1 cellular context compared by ENCODE assay signal in genomic region chr4:77175201-77175610, GRCh38.
TF ChIP-seq lines count a peak whose summit lies in the region.

No MANE protein-coding gene starts in this region.

TF ChIP-seq in H1, 55 proteins besides CTCF, POLR2A, EP300 and RAD21 (continued from another document):
- TF ChIP-seq TAF7 (optimal IDR thresholded peaks at IDR 0.05; ENCODE audit: borderline replicate concordance, low read depth, low read length) (no peak), TEAD4 (IDR thresholded peaks at IDR 0.05; ENCODE audit: low read depth, low read length) (0 out of 2 replicates have a peak, but pooled peaks have one; percentile 48), SUZ12 (IDR thresholded peaks at IDR 0.05; ENCODE audit: low read length) (no peak), ATF2 (IDR thresholded peaks at IDR 0.05; ENCODE audit: low read length) (0 out of 2 replicates have a peak, but pooled peaks have one; percentile 45)
- TF ChIP-seq, protein P1, sequence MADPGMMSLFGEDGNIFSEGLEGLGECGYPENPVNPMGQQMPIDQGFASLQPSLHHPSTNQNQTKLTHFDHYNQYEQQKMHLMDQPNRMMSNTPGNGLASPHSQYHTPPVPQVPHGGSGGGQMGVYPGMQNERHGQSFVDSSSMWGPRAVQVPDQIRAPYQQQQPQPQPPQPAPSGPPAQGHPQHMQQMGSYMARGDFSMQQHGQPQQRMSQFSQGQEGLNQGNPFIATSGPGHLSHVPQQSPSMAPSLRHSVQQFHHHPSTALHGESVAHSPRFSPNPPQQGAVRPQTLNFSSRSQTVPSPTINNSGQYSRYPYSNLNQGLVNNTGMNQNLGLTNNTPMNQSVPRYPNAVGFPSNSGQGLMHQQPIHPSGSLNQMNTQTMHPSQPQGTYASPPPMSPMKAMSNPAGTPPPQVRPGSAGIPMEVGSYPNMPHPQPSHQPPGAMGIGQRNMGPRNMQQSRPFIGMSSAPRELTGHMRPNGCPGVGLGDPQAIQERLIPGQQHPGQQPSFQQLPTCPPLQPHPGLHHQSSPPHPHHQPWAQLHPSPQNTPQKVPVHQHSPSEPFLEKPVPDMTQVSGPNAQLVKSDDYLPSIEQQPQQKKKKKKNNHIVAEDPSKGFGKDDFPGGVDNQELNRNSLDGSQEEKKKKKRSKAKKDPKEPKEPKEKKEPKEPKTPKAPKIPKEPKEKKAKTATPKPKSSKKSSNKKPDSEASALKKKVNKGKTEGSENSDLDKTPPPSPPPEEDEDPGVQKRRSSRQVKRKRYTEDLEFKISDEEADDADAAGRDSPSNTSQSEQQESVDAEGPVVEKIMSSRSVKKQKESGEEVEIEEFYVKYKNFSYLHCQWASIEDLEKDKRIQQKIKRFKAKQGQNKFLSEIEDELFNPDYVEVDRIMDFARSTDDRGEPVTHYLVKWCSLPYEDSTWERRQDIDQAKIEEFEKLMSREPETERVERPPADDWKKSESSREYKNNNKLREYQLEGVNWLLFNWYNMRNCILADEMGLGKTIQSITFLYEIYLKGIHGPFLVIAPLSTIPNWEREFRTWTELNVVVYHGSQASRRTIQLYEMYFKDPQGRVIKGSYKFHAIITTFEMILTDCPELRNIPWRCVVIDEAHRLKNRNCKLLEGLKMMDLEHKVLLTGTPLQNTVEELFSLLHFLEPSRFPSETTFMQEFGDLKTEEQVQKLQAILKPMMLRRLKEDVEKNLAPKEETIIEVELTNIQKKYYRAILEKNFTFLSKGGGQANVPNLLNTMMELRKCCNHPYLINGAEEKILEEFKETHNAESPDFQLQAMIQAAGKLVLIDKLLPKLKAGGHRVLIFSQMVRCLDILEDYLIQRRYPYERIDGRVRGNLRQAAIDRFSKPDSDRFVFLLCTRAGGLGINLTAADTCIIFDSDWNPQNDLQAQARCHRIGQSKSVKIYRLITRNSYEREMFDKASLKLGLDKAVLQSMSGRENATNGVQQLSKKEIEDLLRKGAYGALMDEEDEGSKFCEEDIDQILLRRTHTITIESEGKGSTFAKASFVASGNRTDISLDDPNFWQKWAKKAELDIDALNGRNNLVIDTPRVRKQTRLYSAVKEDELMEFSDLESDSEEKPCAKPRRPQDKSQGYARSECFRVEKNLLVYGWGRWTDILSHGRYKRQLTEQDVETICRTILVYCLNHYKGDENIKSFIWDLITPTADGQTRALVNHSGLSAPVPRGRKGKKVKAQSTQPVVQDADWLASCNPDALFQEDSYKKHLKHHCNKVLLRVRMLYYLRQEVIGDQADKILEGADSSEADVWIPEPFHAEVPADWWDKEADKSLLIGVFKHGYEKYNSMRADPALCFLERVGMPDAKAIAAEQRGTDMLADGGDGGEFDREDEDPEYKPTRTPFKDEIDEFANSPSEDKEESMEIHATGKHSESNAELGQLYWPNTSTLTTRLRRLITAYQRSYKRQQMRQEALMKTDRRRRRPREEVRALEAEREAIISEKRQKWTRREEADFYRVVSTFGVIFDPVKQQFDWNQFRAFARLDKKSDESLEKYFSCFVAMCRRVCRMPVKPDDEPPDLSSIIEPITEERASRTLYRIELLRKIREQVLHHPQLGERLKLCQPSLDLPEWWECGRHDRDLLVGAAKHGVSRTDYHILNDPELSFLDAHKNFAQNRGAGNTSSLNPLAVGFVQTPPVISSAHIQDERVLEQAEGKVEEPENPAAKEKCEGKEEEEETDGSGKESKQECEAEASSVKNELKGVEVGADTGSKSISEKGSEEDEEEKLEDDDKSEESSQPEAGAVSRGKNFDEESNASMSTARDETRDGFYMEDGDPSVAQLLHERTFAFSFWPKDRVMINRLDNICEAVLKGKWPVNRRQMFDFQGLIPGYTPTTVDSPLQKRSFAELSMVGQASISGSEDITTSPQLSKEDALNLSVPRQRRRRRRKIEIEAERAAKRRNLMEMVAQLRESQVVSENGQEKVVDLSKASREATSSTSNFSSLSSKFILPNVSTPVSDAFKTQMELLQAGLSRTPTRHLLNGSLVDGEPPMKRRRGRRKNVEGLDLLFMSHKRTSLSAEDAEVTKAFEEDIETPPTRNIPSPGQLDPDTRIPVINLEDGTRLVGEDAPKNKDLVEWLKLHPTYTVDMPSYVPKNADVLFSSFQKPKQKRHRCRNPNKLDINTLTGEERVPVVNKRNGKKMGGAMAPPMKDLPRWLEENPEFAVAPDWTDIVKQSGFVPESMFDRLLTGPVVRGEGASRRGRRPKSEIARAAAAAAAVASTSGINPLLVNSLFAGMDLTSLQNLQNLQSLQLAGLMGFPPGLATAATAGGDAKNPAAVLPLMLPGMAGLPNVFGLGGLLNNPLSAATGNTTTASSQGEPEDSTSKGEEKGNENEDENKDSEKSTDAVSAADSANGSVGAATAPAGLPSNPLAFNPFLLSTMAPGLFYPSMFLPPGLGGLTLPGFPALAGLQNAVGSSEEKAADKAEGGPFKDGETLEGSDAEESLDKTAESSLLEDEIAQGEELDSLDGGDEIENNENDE (IDR thresholded peaks at IDR 0.05; ENCODE audit: insufficient replicate concordance, low read length): peak; percentile 72
TF ChIP-seq in H1: peak in this region for 9.
